In genomic region chr3:72436863-72437592, GRCh38 we compare ENCODE assay signal across 20 cellular contexts. TPM values are rescaled to one million over a fixed set of nuclear protein-coding genes. Genes with fewer than 3 reads are reported as not detected.
A peak's percentile ranks its signal among the peaks of the same experiment; 100 is the strongest.
DNase-seq lines count a peak whose midpoint lies in the region; ATAC-seq and TF ChIP-seq lines count a peak whose summit lies in the region.
"Had no signal": no experiment of that assay in that cellular context is flagged by ENCODE, and none has a peak within 500 bp of the region (broad histone marks: within the 10 kb centered on the region; RNA-seq: fewer than 3 reads in every experiment).

No MANE protein-coding gene starts in this region.

- H3K4me1 Mint-ChIP-seq in activated CD4-positive, alpha-beta memory T cell treated with anti-CD3 and anti-CD28 coated beads for 36 hours (ENCODE audit: low read depth), result peaks cover 86% of the 10 kb centered on the region
- H3K4me1 Mint-ChIP-seq in activated CD4-positive, alpha-beta memory T cell treated with anti-CD3 and anti-CD28 coated beads, Interleukin-2, amount 10 ng/mL, durations not matched to agents 7 days and 5 days, result peaks cover 69% of the 10 kb centered on the region
- peaks cover 53 to 87% (median 75%) of the 10 kb centered on the region in 4 donors for H3K4me1 Mint-ChIP-seq in CD4-positive, CD25-positive, alpha-beta regulatory T cell
- H3K4me1 Mint-ChIP-seq in WTC11 (peaks cover 57% of the 10 kb centered on the region), chondrocyte (ENCODE audit: low read depth) (peaks cover 57% of the 10 kb centered on the region)

- H3K36me3 ChIP-seq in CD4-positive, CD25-positive, alpha-beta regulatory T cell (ENCODE audit: control insufficient read depth, insufficient read depth, low read length), result peaks cover 25% of the 10 kb centered on the region

- no peaks in the 10 kb centered on the region for H3K9me3 Mint-ChIP-seq in activated CD4-positive, alpha-beta memory T cell treated with anti-CD3 and anti-CD28 coated beads for 36 hours
- no peaks in the 10 kb centered on the region for H3K9me3 Mint-ChIP-seq in activated CD4-positive, alpha-beta memory T cell treated with anti-CD3 and anti-CD28 coated beads, Interleukin-2, amount 10 ng/mL, durations not matched to agents 7 days and 5 days
- H3K9me3 Mint-ChIP-seq in CD4-positive, CD25-positive, alpha-beta regulatory T cell, result no peaks in the 10 kb centered on the region
- H3K9me3 Mint-ChIP-seq in WTC11 (no peaks in the 10 kb centered on the region), chondrocyte (ENCODE audit: low read depth) (no peaks in the 10 kb centered on the region)
- H3K9me3 Mint-ChIP-seq: HFFc6 had no signal

- no peak overlapping the region for H3K4me3 Mint-ChIP-seq in activated CD4-positive, alpha-beta memory T cell treated with anti-CD3 and anti-CD28 coated beads for 36 hours
- no peak overlapping the region for H3K4me3 Mint-ChIP-seq in activated CD4-positive, alpha-beta memory T cell treated with anti-CD3 and anti-CD28 coated beads, Interleukin-2, amount 10 ng/mL, durations not matched to agents 7 days and 5 days
- H3K4me3 Mint-ChIP-seq in CD4-positive, CD25-positive, alpha-beta regulatory T cell, result peak overlapping the region in 2 of 4 donors; percentile 11 to 22
- H3K4me3 Mint-ChIP-seq in WTC11 (no peak overlapping the region), chondrocyte (ENCODE audit: unreplicated experiment) (no peak overlapping the region)
- H3K4me3 Mint-ChIP-seq: HFFc6 had no signal

- H3K4me1 ChIP-seq in CD4-positive, CD25-positive, alpha-beta regulatory T cell (ENCODE audit: control insufficient read depth, insufficient read depth, low read length, poor library complexity, severe bottlenecking), result peaks cover 8% of the 10 kb centered on the region

- no peak for DNase-seq in activated CD4-positive, alpha-beta memory T cell treated with anti-CD3 and anti-CD28 coated beads for 36 hours
- no peak for DNase-seq in activated CD4-positive, alpha-beta memory T cell treated with anti-CD3 and anti-CD28 coated beads, Interleukin-2, amount 10 ng/mL, durations not matched to agents 7 days and 5 days
- DNase-seq in CD4-positive, CD25-positive, alpha-beta regulatory T cell, result peak in 1 of 3 donors; percentile 45
- DNase-seq in WTC11 (ENCODE audit: low spot score), result no peak
- DNase-seq in chondrocyte (ENCODE audit: low spot score), result no peak
- DNase-seq in Kasumi-1 (lab: John Stamatoyannopoulos, UW), result no peak
- DNase-seq in left cardiac atrium, result no peak
- no peak for DNase-seq in dermis blood vessel endothelial cell
- DNase-seq: COR-L47, GF-D8, HFFc6, MM.1S, NCI-H1105, NCI-H1694, NCI-H510A treated with DMSO at 0.1 percent for 48 hours, NCI-H82, PC-3 had no signal

- CTCF ChIA-PET in activated CD4-positive, alpha-beta memory T cell treated with anti-CD3 and anti-CD28 coated beads for 36 hours (lab: Charles Lee), result no interaction called here
- CTCF ChIA-PET in activated CD4-positive, alpha-beta memory T cell treated with anti-CD3 and anti-CD28 coated beads, Interleukin-2, amount 10 ng/mL, durations not matched to agents 7 days and 5 days (lab: Charles Lee), result no interaction called here
- CTCF ChIA-PET in WTC11 (lab: Charles Lee), result no interaction called here

- H3K27ac ChIP-seq in CD4-positive, CD25-positive, alpha-beta regulatory T cell (ENCODE audit: insufficient read depth, low read length, poor library complexity, severe bottlenecking), result no peak overlapping the region
- H3K27ac ChIP-seq: C4-2B, KMS-11, RWPE1 had no signal

- peak overlapping the region; percentile 47 for H3K27ac Mint-ChIP-seq in activated CD4-positive, alpha-beta memory T cell treated with anti-CD3 and anti-CD28 coated beads for 36 hours
- no peak overlapping the region for H3K27ac Mint-ChIP-seq in activated CD4-positive, alpha-beta memory T cell treated with anti-CD3 and anti-CD28 coated beads, Interleukin-2, amount 10 ng/mL, durations not matched to agents 7 days and 5 days
- no peak overlapping the region for H3K27ac Mint-ChIP-seq in CD4-positive, CD25-positive, alpha-beta regulatory T cell
- H3K27ac Mint-ChIP-seq in WTC11 (peak overlapping the region; percentile 15; the same call in 1 of the 2 replicates), chondrocyte (ENCODE audit: unreplicated experiment) (peak overlapping the region; percentile 13)
- H3K27ac Mint-ChIP-seq: HFFc6 had no signal

- H3K4me3 ChIP-seq in CD4-positive, CD25-positive, alpha-beta regulatory T cell (ENCODE audit: low read depth, low read length), result no peak overlapping the region

- TF ChIP-seq CTCF in WTC11 (IDR thresholded peaks at IDR 0.05) (no peak), chondrocyte (IDR thresholded peaks at IDR 0.05) (no peak)

- no peaks in the 10 kb centered on the region for H3K27me3 Mint-ChIP-seq in activated CD4-positive, alpha-beta memory T cell treated with anti-CD3 and anti-CD28 coated beads for 36 hours
- H3K27me3 Mint-ChIP-seq in activated CD4-positive, alpha-beta memory T cell treated with anti-CD3 and anti-CD28 coated beads, Interleukin-2, amount 10 ng/mL, durations not matched to agents 7 days and 5 days, result no peaks in the 10 kb centered on the region
- H3K27me3 Mint-ChIP-seq in CD4-positive, CD25-positive, alpha-beta regulatory T cell, result no peaks in the 10 kb centered on the region
- H3K27me3 Mint-ChIP-seq in WTC11 (ENCODE audit: low read depth) (no peaks in the 10 kb centered on the region), chondrocyte (ENCODE audit: low read depth) (no peaks in the 10 kb centered on the region)

- H3K27me3 ChIP-seq in CD4-positive, CD25-positive, alpha-beta regulatory T cell (ENCODE audit: control insufficient read depth, insufficient read depth, low read length), result no peaks in the 10 kb centered on the region

- intact Hi-C loops in activated CD4-positive, alpha-beta memory T cell treated with anti-CD3 and anti-CD28 coated beads for 36 hours (cut with micrococcal nuclease), result loop anchor here (2.0 kb wide), 2 partner anchors 84 to 98 kb away; no protein-coding TSS in a partner anchor
- intact Hi-C loops in left cardiac atrium (cut with DNase I), result loop anchor here in 1 of 2 donors (5.0 kb wide), 1 partner anchor 50 kb away; no protein-coding TSS in a partner anchor

- peak; percentile 40 to 43 for ATAC-seq in CD4-positive, CD25-positive, alpha-beta regulatory T cell (ENCODE audit: low read depth in 2 of 2)
- ATAC-seq in WTC11, result no peak
- ATAC-seq in left cardiac atrium, result no peak
- ATAC-seq: PC-3 had no signal

- POLR2A ChIA-PET in activated CD4-positive, alpha-beta memory T cell treated with anti-CD3 and anti-CD28 coated beads for 36 hours (lab: Charles Lee), result interaction anchor here (0.7 to 1.5 kb wide), 5 partner anchors 9 to 197 kb away, joined by 3 to 5 read pairs (median 3); partner anchors contain the start of gene RYBP
- POLR2A ChIA-PET in activated CD4-positive, alpha-beta memory T cell treated with anti-CD3 and anti-CD28 coated beads, Interleukin-2, amount 10 ng/mL, durations not matched to agents 7 days and 5 days (lab: Charles Lee), result no interaction called here
- POLR2A ChIA-PET in WTC11 (lab: Charles Lee), result no interaction called here

- peaks cover 51% of the 10 kb centered on the region for H3K36me3 Mint-ChIP-seq in activated CD4-positive, alpha-beta memory T cell treated with anti-CD3 and anti-CD28 coated beads for 36 hours
- H3K36me3 Mint-ChIP-seq in activated CD4-positive, alpha-beta memory T cell treated with anti-CD3 and anti-CD28 coated beads, Interleukin-2, amount 10 ng/mL, durations not matched to agents 7 days and 5 days (ENCODE audit: low read depth), result peaks cover 59% of the 10 kb centered on the region
- peaks cover 26% of the 10 kb centered on the region for H3K36me3 Mint-ChIP-seq in CD4-positive, CD25-positive, alpha-beta regulatory T cell
- H3K36me3 Mint-ChIP-seq in WTC11 (peaks cover 12% of the 10 kb centered on the region; the same call in 1 of the 2 replicates), chondrocyte (ENCODE audit: low read depth) (no peaks in the 10 kb centered on the region)

- no peaks in the 10 kb centered on the region for H3K9me3 ChIP-seq in CD4-positive, CD25-positive, alpha-beta regulatory T cell (ENCODE audit: control insufficient read depth in 2 of 2, low read length in 2 of 2)

TF ChIP-seq in WTC11, 78 proteins besides CTCF, POLR2A, EP300 and RAD21 (continues in another document):
- TF ChIP-seq GABPB1 (CRISPR knock-in tag; IDR thresholded peaks at IDR 0.05) (no peak), STAT6 (CRISPR knock-in tag; conservative IDR thresholded peaks at IDR 0.05; ENCODE audit: low read depth) (no peak), NR2C2 (CRISPR knock-in tag; IDR thresholded peaks at IDR 0.05) (no peak), ELF4 (CRISPR knock-in tag; IDR thresholded peaks at IDR 0.05; ENCODE audit: low read depth) (no peak), JUN (CRISPR knock-in tag; IDR thresholded peaks at IDR 0.05) (no peak), SP1 (CRISPR knock-in tag; conservative IDR thresholded peaks at IDR 0.05) (no peak), FOXK1 (CRISPR knock-in tag; IDR thresholded peaks at IDR 0.05) (no peak), ZNF232 (CRISPR knock-in tag; IDR thresholded peaks at IDR 0.05) (no peak)

RNA-seq across cellular contexts. Expression of gene RYBP, which starts 9.4 kb away (rescaled TPM):
- total RNA-seq in activated CD4-positive, alpha-beta memory T cell treated with anti-CD3 and anti-CD28 coated beads for 36 hours, result 10 to 100 TPM; 36.5 to 37.0 TPM
- 10 to 100 TPM; 17.5 to 17.6 TPM for total RNA-seq in activated CD4-positive, alpha-beta memory T cell treated with anti-CD3 and anti-CD28 coated beads, Interleukin-2, amount 10 ng/mL, durations not matched to agents 7 days and 5 days
- 13.8 TPM for total RNA-seq in CD4-positive, CD25-positive, alpha-beta regulatory T cell
- 1 to 10 TPM; 2.0 to 4.0 (median 3.0) TPM for polyA plus RNA-seq in CD4-positive, CD25-positive, alpha-beta regulatory T cell
- 20.0 to 21.4 TPM (median 20.0 TPM) in 3 replicates for total RNA-seq in WTC11 (2021)
- total RNA-seq in chondrocyte, result 18.6 to 22.6 TPM (median 22.0 TPM) in 3 replicates
- 10 to 100 TPM in 1 of 2 donors, 1 to 10 TPM in 1; 8.7 to 10.3 TPM for total RNA-seq in left cardiac atrium
- total RNA-seq in dermis blood vessel endothelial cell, result 6.6 and 9.4 TPM in 2 replicates

Comparison
In these comparisons a context has a peak if more than half of its experiments do, and no peak if none do; other contexts are left out.
1. H3K27ac Mint-ChIP-seq: peak in activated CD4-positive, alpha-beta memory T cell treated with anti-CD3 and anti-CD28 coated beads for 36 hours (single experiment), WTC11 (single experiment) and chondrocyte (single experiment); none in activated CD4-positive, alpha-beta memory T cell treated with anti-CD3 and anti-CD28 coated beads, Interleukin-2, amount 10 ng/mL, durations not matched to agents 7 days and 5 days (single experiment) and CD4-positive, CD25-positive, alpha-beta regulatory T cell (0 of 3).
2. ATAC-seq: peak in CD4-positive, CD25-positive, alpha-beta regulatory T cell (2 of 2); none in WTC11 (single experiment) and left cardiac atrium (0 of 2).